10 cellular contexts compared by ENCODE assay signal in the genomic region with DNA sequence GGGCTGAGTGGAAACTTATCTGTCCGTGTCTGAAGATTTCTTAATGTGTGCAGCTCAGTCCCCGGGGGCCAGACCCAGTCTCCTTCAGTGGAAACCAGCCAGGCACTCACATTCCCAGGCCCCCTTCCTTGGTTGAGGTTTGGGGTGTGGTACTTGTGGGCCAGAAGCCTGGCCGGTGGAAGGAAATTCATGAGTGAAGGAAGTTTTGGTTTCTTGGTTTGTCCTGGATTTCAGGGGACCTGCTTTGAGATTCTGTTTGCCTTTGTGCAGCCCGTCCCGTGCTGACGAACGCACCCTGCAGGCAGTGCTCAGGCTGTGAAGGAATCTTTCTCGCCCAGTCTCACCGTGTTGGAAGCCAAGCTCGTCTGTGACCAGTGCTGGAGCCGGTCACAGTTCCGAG. TPM values are rescaled to one million over a fixed set of nuclear protein-coding genes. Genes with fewer than 3 reads are reported as not detected.
DNase-seq lines count a peak whose midpoint lies in the region; ATAC-seq, FAIRE-seq and TF ChIP-seq lines count a peak whose summit lies in the region.
"Had no signal": no experiment of that assay in that cellular context is flagged by ENCODE, and none has a peak within 500 bp of the region (broad histone marks: within the 10 kb centered on the region; RNA-seq: fewer than 3 reads in every experiment).

No MANE protein-coding gene starts in this region.

- TF ChIP-seq POLR2A in upper lobe of left lung (IDR thresholded peaks at IDR 0.05) (no peak), H54 (IDR thresholded peaks at IDR 0.05; ENCODE audit: low read depth, low read length) (no peak)

- H3K27ac Mint-ChIP-seq in activated naive CD4-positive, alpha-beta T cell treated with anti-CD3 and anti-CD28 coated beads, Interleukin-2, amount 10 ng/mL, durations not matched to agents 7 days and 5 days, result peak overlapping the region; percentile 93
- H3K27ac Mint-ChIP-seq in activated naive CD4-positive, alpha-beta T cell treated with anti-CD3 and anti-CD28 coated beads, Interleukin-2, amount 50 U/mL, for 72 hours, result peak overlapping the region in 1 of 2 donors; percentile 91

- H3K9me3 ChIP-seq in upper lobe of left lung, result no peaks in the 10 kb centered on the region

- H3K27me3 Mint-ChIP-seq in activated naive CD4-positive, alpha-beta T cell treated with anti-CD3 and anti-CD28 coated beads, Interleukin-2, amount 10 ng/mL, durations not matched to agents 7 days and 5 days, result peaks cover 2% of the 10 kb centered on the region

- no peaks in the 10 kb centered on the region for H3K36me3 ChIP-seq in upper lobe of left lung

- H3K9me3 Mint-ChIP-seq in activated naive CD4-positive, alpha-beta T cell treated with anti-CD3 and anti-CD28 coated beads, Interleukin-2, amount 10 ng/mL, durations not matched to agents 7 days and 5 days, result no peaks in the 10 kb centered on the region
- no peaks in the 10 kb centered on the region for H3K9me3 Mint-ChIP-seq in activated naive CD4-positive, alpha-beta T cell treated with anti-CD3 and anti-CD28 coated beads, Interleukin-2, amount 50 U/mL, for 72 hours

- H3K4me1 ChIP-seq in upper lobe of left lung, result peaks cover 51 to 80% (median 64%) of the 10 kb centered on the region in 4 donors

- peaks cover 76% of the 10 kb centered on the region for H3K4me1 Mint-ChIP-seq in activated naive CD4-positive, alpha-beta T cell treated with anti-CD3 and anti-CD28 coated beads, Interleukin-2, amount 10 ng/mL, durations not matched to agents 7 days and 5 days

- FAIRE-seq in H54 (lab: Jason Lieb, UNC), result no peak
- FAIRE-seq: TTC549 had no signal

- peak in 1 of 6 experiments; percentile 12 for TF ChIP-seq CTCF in upper lobe of left lung (IDR thresholded peaks at IDR 0.05)

- CTCF ChIA-PET in activated naive CD4-positive, alpha-beta T cell treated with anti-CD3 and anti-CD28 coated beads, Interleukin-2, amount 10 ng/mL, durations not matched to agents 7 days and 5 days (lab: Charles Lee), result interaction anchor here (0.6 to 3.7 kb wide), 5 partner anchors 10 to 93 kb away, joined by 3 to 25 read pairs (median 5); no protein-coding TSS in a partner anchor

- TF ChIP-seq EP300 in upper lobe of left lung (IDR thresholded peaks at IDR 0.05), result no peak

- intact Hi-C loops in left colon (cut with DNase I, micrococcal nuclease), result no loop called here

- no peak for ATAC-seq in activated naive CD4-positive, alpha-beta T cell treated with anti-CD3 and anti-CD28 coated beads, Interleukin-2, amount 50 U/mL, for 72 hours
- ATAC-seq in left colon, result no peak
- ATAC-seq in upper lobe of left lung (ENCODE audit: low FRiP score in 2 of 2), result no peak
- no peak for ATAC-seq in HG02885 (IDR thresholded peaks at IDR 0.05; ENCODE audit: poor library complexity, unreplicated experiment)

- 16 to 25% methylated on average over 12 of the region's 12 CpGs for WGBS in upper lobe of left lung, 2 donors

- peak overlapping the region in 2 of 4 donors; percentile 67 to 71 for H3K4me3 ChIP-seq in upper lobe of left lung
- H3K4me3 ChIP-seq: lung had no signal

- H3K4me3 Mint-ChIP-seq in activated naive CD4-positive, alpha-beta T cell treated with anti-CD3 and anti-CD28 coated beads, Interleukin-2, amount 10 ng/mL, durations not matched to agents 7 days and 5 days, result peak overlapping the region; percentile 87

- no peak for DNase-seq in activated naive CD4-positive, alpha-beta T cell treated with anti-CD3 and anti-CD28 coated beads, Interleukin-2, amount 10 ng/mL, durations not matched to agents 7 days and 5 days
- DNase-seq in activated naive CD4-positive, alpha-beta T cell treated with anti-CD3 and anti-CD28 coated beads, Interleukin-2, amount 50 U/mL, for 72 hours (ENCODE audit: low spot score in 2 of 2), result no peak
- DNase-seq in astrocyte of the hippocampus (ENCODE audit: low read depth, low spot score) (peak; percentile 72), left colon (peak; percentile 16 to 26), upper lobe of left lung (no peak), H54 (ENCODE audit: insufficient read length, low spot score) (no peak), amygdala (lab: John Stamatoyannopoulos, UW) (no peak)

- H3K36me3 Mint-ChIP-seq in activated naive CD4-positive, alpha-beta T cell treated with anti-CD3 and anti-CD28 coated beads, Interleukin-2, amount 10 ng/mL, durations not matched to agents 7 days and 5 days, result peaks cover 18% of the 10 kb centered on the region
- peaks cover 5 to 8% of the 10 kb centered on the region in 2 donors for H3K36me3 Mint-ChIP-seq in activated naive CD4-positive, alpha-beta T cell treated with anti-CD3 and anti-CD28 coated beads, Interleukin-2, amount 50 U/mL, for 72 hours

- peak overlapping the region in 3 of 4 donors; percentile 19 to 93 (median 87) for H3K27ac ChIP-seq in upper lobe of left lung

- H3K27me3 ChIP-seq in upper lobe of left lung, result no peaks in the 10 kb centered on the region

RNA-seq across cellular contexts. Expression of gene INPP5A, which starts 2.9 kb away (rescaled TPM):
- total RNA-seq in activated naive CD4-positive, alpha-beta T cell treated with anti-CD3 and anti-CD28 coated beads, Interleukin-2, amount 50 U/mL, for 72 hours, result 10 to 100 TPM; 10.5 to 14.0 TPM
- total RNA-seq in left colon, result 10 to 100 TPM; 35.6 to 42.2 TPM
- total RNA-seq in upper lobe of left lung, result 10 to 100 TPM; 28.6 to 81.7 (median 44.8) TPM

Comparison
In these comparisons a context has a peak if more than half of its experiments do, and no peak if none do; other contexts are left out.
1. DNase-seq: peak in astrocyte of the hippocampus (single experiment) and left colon (2 of 2); none in activated naive CD4-positive, alpha-beta T cell treated with anti-CD3 and anti-CD28 coated beads, Interleukin-2, amount 10 ng/mL, durations not matched to agents 7 days and 5 days (single experiment), activated naive CD4-positive, alpha-beta T cell treated with anti-CD3 and anti-CD28 coated beads, Interleukin-2, amount 50 U/mL, for 72 hours (0 of 2), upper lobe of left lung (0 of 2), H54 (single experiment) and amygdala (0 of 56).